ENCODE assay signal across 13 cellular contexts in the genomic region with DNA sequence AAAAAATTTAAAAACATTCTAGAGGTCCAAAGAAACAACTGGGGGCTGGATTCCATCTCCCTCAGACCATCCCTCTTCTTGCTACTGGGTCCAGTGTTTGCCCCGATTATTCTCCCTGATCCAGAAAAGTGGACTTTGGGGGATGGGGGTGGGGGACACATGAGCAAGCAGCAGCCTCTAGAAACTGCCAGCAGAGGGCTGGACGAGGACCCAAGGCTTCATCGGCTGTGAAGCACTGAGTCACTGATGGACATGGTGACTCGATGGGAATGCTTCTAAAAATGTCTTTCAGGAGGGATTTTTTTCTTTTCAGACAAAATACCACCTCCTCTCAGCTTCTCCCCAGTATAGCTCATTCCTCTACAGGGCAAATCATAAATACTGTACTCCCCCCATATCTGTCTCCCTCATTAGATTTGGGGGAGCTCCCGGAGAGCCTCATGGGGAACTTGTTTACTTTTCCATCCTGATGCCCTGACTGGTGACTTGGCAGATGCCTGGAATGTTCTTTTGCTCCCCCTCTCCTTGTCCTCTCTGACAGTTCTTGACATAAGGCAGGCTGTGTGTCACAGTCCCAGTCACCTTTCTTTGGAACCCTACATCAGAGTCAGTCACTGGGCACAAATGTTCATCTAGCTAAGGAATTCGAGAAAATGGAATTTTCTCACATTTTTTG.
A peak's percentile ranks its signal among the peaks of the same experiment; 100 is the strongest.
DNase-seq lines count a peak whose midpoint lies in the region; ATAC-seq and TF ChIP-seq lines count a peak whose summit lies in the region.
"Had no signal": no experiment of that assay in that cellular context is flagged by ENCODE, and none has a peak within 500 bp of the region (broad histone marks: within the 10 kb centered on the region; RNA-seq: fewer than 3 reads in every experiment).

No MANE protein-coding gene starts in this region.

- ATAC-seq in IMR-90 (ENCODE audit: low read depth), result peak; percentile 80
- ATAC-seq in GM19397 (IDR thresholded peaks at IDR 0.05; ENCODE audit: unreplicated experiment), result no peak
- ATAC-seq in GM19351 (IDR thresholded peaks at IDR 0.05; ENCODE audit: unreplicated experiment), result no peak
- ATAC-seq: activated CD8-positive, alpha-beta T cell treated with anti-CD3 and anti-CD28 coated beads for 36 hours; naive thymus-derived CD4-positive, alpha-beta T cell had no signal

- TF ChIP-seq CTCF in AG10803 (conservative IDR thresholded peaks at IDR 0.05; ENCODE audit: low read length), result peak; percentile 62
- peak; percentile 70 for TF ChIP-seq CTCF in IMR-90 (conservative IDR thresholded peaks at IDR 0.05; ENCODE audit: low read depth, low read length)
- peak; percentile 77 for TF ChIP-seq CTCF in choroid plexus epithelial cell (conservative IDR thresholded peaks at IDR 0.05; ENCODE audit: low read depth, low read length)

- H3K4me1 Mint-ChIP-seq in immature natural killer cell, result no peaks in the 10 kb centered on the region

- H2AK5ac ChIP-seq in IMR-90 (ENCODE audit: low read depth, low read length), result peak overlapping the region; percentile 97

- no peaks in the 10 kb centered on the region for H3K9me3 Mint-ChIP-seq in immature natural killer cell
- H3K9me3 Mint-ChIP-seq: activated CD8-positive, alpha-beta T cell treated with anti-CD3 and anti-CD28 coated beads for 36 hours had no signal

- H3K9ac ChIP-seq in IMR-90 (ENCODE audit: low read depth, low read length), result peak overlapping the region; percentile 0; the same call in 1 of the 2 replicates

- H3K4me3 Mint-ChIP-seq in immature natural killer cell, result no peak overlapping the region
- H3K4me3 Mint-ChIP-seq: activated CD8-positive, alpha-beta T cell treated with anti-CD3 and anti-CD28 coated beads for 36 hours; naive thymus-derived CD4-positive, alpha-beta T cell had no signal

- POLR2A ChIA-PET in IMR-90 (lab: Charles Lee; ENCODE audit: unreplicated experiment), result no interaction called here

- no peaks in the 10 kb centered on the region for H3K36me3 Mint-ChIP-seq in immature natural killer cell
- H3K36me3 Mint-ChIP-seq: naive thymus-derived CD4-positive, alpha-beta T cell had no signal

- TF ChIP-seq RAD21 in IMR-90 (IDR thresholded peaks at IDR 0.05; ENCODE audit: low read length), result peak; percentile 79

- no TSS peak for BruUV-seq in IMR-90 (replicated peaks; lab: Mats Ljungman, UMichigan)

- no peak overlapping the region for H3K4me3 ChIP-seq in AG10803 (ENCODE audit: low read length)
- H3K4me3 ChIP-seq in IMR-90 (ENCODE audit: insufficient read depth, low read depth, low read length), result no peak overlapping the region
- H3K4me3 ChIP-seq in choroid plexus epithelial cell (ENCODE audit: low read depth, low read length), result no peak overlapping the region
- H3K4me3 ChIP-seq in mesodermal cell (ENCODE audit: extremely low read depth, insufficient read depth, low read length, poor library complexity, severe bottlenecking), result no peak overlapping the region

- H2BK120ac ChIP-seq in IMR-90 (ENCODE audit: low read depth, low read length), result peak overlapping the region; percentile 94

- H3K18ac ChIP-seq in IMR-90 (ENCODE audit: low read depth, low read length), result peak overlapping the region; percentile 82

- H3K79me1 ChIP-seq in IMR-90 (ENCODE audit: low read depth in 1 of 2, low read length in 2 of 2), result no peaks in the 10 kb centered on the region

- TF ChIP-seq POLR2A in IMR-90 (IDR thresholded peaks at IDR 0.05; ENCODE audit: low read depth, low read length), result no peak

- WGBS in IMR-90 (ENCODE audit: extremely low coverage in 2 of 2, insufficient read length in 1 of 2), 2 experiments, result no CpG with 5 or more reads among the region's 6 CpGs
- 76 to 86% methylated on average over 2 of the region's 6 CpGs for WGBS in mesodermal cell (ENCODE audit: insufficient coverage in 2 of 2), 2 experiments

- peaks cover 11% of the 10 kb centered on the region for H3K4me1 ChIP-seq in IMR-90 (ENCODE audit: control insufficient read depth, insufficient read depth, low read length)
- peaks cover 12% of the 10 kb centered on the region for H3K4me1 ChIP-seq in mesodermal cell (ENCODE audit: control insufficient read depth, insufficient read depth, low read length, poor library complexity, severe bottlenecking)

- H3K27me3 ChIP-seq in IMR-90 (ENCODE audit: control insufficient read depth, insufficient read depth, low read length), result no peaks in the 10 kb centered on the region

- in situ Hi-C loops in IMR-90 (cut with MboI; ENCODE audit: low sequenced_read_pairs), result no loop called here

- H3K9me3 ChIP-seq in IMR-90 (ENCODE audit: control insufficient read depth, insufficient read depth, low read length), result peaks cover 3% of the 10 kb centered on the region
- H3K9me3 ChIP-seq in mesodermal cell (ENCODE audit: control insufficient read depth, low read length), result no peaks in the 10 kb centered on the region

- peak overlapping the region; percentile 87 for H2BK20ac ChIP-seq in IMR-90 (ENCODE audit: low read depth, low read length)

- no peak overlapping the region for H3K56ac ChIP-seq in IMR-90 (ENCODE audit: extremely low read depth, insufficient read depth, low read length)

- H3K27ac ChIP-seq in IMR-90 (ENCODE audit: insufficient read depth, low read length) (peak overlapping the region; percentile 40), mesodermal cell (ENCODE audit: low read depth, low read length, severe bottlenecking) (peak overlapping the region; percentile 92)

- no peak overlapping the region for H3K4me2 ChIP-seq in IMR-90 (ENCODE audit: low read depth, low read length)

- H3K23ac ChIP-seq in IMR-90 (ENCODE audit: low read depth, low read length), result peak overlapping the region; percentile 52; the same call in 1 of the 2 replicates

- intact Hi-C loops in IMR-90 (cut with micrococcal nuclease), result loop anchor here (1.0 to 5.0 kb wide), 4 partner anchors 57 to 178 kb away; a partner anchor contains a TSS

- peak overlapping the region; percentile 82 for H3K4ac ChIP-seq in IMR-90 (ENCODE audit: low read depth, low read length)

- H2BK15ac ChIP-seq in IMR-90 (ENCODE audit: low read depth, low read length), result peak overlapping the region; percentile 21; the same call in 2 of the 3 replicates

- CTCF ChIA-PET in IMR-90 (lab: Yijun Ruan, JAX), result interaction anchor here (0.5 to 2.0 kb wide), 3 partner anchors 61 to 178 kb away, joined by 3 to 5 read pairs (median 3); no protein-coding TSS in a partner anchor

- dilution Hi-C loops in IMR-90 (cut with HindIII; ENCODE audit: low sequenced_read_pairs, unreplicated experiment), result no loop called here

- H2BK5ac ChIP-seq in IMR-90 (ENCODE audit: low read depth, low read length, poor library complexity, severe bottlenecking), result peak overlapping the region; percentile 54

- peak overlapping the region; percentile 12 to 89 for H4K8ac ChIP-seq in IMR-90 (ENCODE audit: low read depth in 2 of 2, low read length in 2 of 2)

- peak overlapping the region; percentile 65 for H4K5ac ChIP-seq in IMR-90 (ENCODE audit: low read depth, low read length)

- H3K14ac ChIP-seq in IMR-90 (replicated peaks; ENCODE audit: low read depth, low read length), result peak overlapping the region; percentile 71

- H3K27me3 Mint-ChIP-seq in immature natural killer cell (ENCODE audit: low read depth in 3 of 3), result peaks cover 0 to 5% (median 2%) of the 10 kb centered on the region in 3 donors

- H4K91ac ChIP-seq in IMR-90 (ENCODE audit: insufficient read depth, low read depth, low read length), result peak overlapping the region; percentile 51

- H3K36me3 ChIP-seq in IMR-90 (ENCODE audit: control insufficient read depth, insufficient read depth, low read length), result no peaks in the 10 kb centered on the region
- no peaks in the 10 kb centered on the region for H3K36me3 ChIP-seq in mesodermal cell (ENCODE audit: control insufficient read depth, insufficient read depth, low read length)

- no peak overlapping the region for H2AK9ac ChIP-seq in IMR-90 (replicated peaks; ENCODE audit: low read depth, low read length, poor library complexity)

- H2AFZ ChIP-seq in IMR-90 (replicated peaks; ENCODE audit: low read length, poor library complexity), result peak overlapping the region; percentile 86

- DNase-seq in AG10803 (ENCODE audit: low read depth), result peak; percentile 68
- DNase-seq in IMR-90, result peak; percentile 85
- peak; percentile 66 for DNase-seq in choroid plexus epithelial cell (ENCODE audit: low read depth)
- no peak for DNase-seq in NOMO-1 (lab: John Stamatoyannopoulos, UW; ENCODE audit: unreplicated experiment in 2 of 2)
- DNase-seq in immature natural killer cell, result no peak
- DNase-seq: activated CD8-positive, alpha-beta T cell treated with anti-CD3 and anti-CD28 coated beads for 36 hours; naive thymus-derived CD4-positive, alpha-beta T cell; NCI-H187; SHP77; stimulated activated CD4-positive, alpha-beta T cell treated with anti-CD3 and anti-CD28 coated beads, Interleukin-1b, Interleukin-23, amount 100 ng/mL, for 48 hours had no signal

- H4K20me1 ChIP-seq in IMR-90 (ENCODE audit: insufficient read depth, low read length), result no peaks in the 10 kb centered on the region

- peaks cover 8% of the 10 kb centered on the region for H3K9me1 ChIP-seq in IMR-90 (ENCODE audit: insufficient read depth, low read length)

- no peak overlapping the region for H3K27ac Mint-ChIP-seq in immature natural killer cell
- H3K27ac Mint-ChIP-seq: activated CD8-positive, alpha-beta T cell treated with anti-CD3 and anti-CD28 coated beads for 36 hours; naive thymus-derived CD4-positive, alpha-beta T cell had no signal

TF ChIP-seq in IMR-90, 13 proteins besides CTCF, POLR2A, EP300 and RAD21:
- 0 out of 2 replicates have a peak, but pooled peaks have one; percentile 15 for TF ChIP-seq NFE2L2 (IDR thresholded peaks at IDR 0.05; ENCODE audit: low read depth, low read length)
- peak; percentile 52; the same call in 1 of the 2 replicates for TF ChIP-seq FOS (IDR thresholded peaks at IDR 0.05; ENCODE audit: low read depth, low read length)
- TF ChIP-seq, protein P1, sequence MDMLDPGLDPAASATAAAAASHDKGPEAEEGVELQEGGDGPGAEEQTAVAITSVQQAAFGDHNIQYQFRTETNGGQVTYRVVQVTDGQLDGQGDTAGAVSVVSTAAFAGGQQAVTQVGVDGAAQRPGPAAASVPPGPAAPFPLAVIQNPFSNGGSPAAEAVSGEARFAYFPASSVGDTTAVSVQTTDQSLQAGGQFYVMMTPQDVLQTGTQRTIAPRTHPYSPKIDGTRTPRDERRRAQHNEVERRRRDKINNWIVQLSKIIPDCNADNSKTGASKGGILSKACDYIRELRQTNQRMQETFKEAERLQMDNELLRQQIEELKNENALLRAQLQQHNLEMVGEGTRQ (IDR thresholded peaks at IDR 0.05; ENCODE audit: low read depth, low read length), result no peak
- peak; percentile 86 for TF ChIP-seq SMC3 (IDR thresholded peaks at IDR 0.05; ENCODE audit: low read depth, low read length)
- 0 out of 2 replicates have a peak, but pooled peaks have one; percentile 11 for TF ChIP-seq MAFK (IDR thresholded peaks at IDR 0.05; ENCODE audit: low read depth, low read length)
- no peak for TF ChIP-seq MXI1 (IDR thresholded peaks at IDR 0.05; ENCODE audit: borderline replicate concordance, low read depth, low read length)
- TF ChIP-seq MAZ (IDR thresholded peaks at IDR 0.05; ENCODE audit: borderline replicate concordance, low read depth, low read length), result 0 out of 2 replicates have a peak, but pooled peaks have one; percentile 37
TF ChIP-seq in IMR-90: peak in this region for 5.

Comparison
In these comparisons a context has a peak if more than half of its experiments do, and no peak if none do; other contexts are left out.
1. DNase-seq: peak in AG10803 (single experiment), IMR-90 (single experiment) and choroid plexus epithelial cell (single experiment); none in NOMO-1 (0 of 2) and immature natural killer cell (0 of 3).
2. Peak in every context shown above with its lines, with median percentiles within 50 percentile points of each other: CTCF ChIP-seq.